In genomic region chr13:44474122-44474910, GRCh38 we compare ENCODE assay signal across 14 cellular contexts.
DNase-seq lines count a peak whose midpoint lies in the region; ATAC-seq and TF ChIP-seq lines count a peak whose summit lies in the region.
"Had no signal": no experiment of that assay in that cellular context is flagged by ENCODE, and none has a peak within 500 bp of the region (broad histone marks: within the 10 kb centered on the region; RNA-seq: fewer than 3 reads in every experiment).

No MANE protein-coding gene starts in this region.

- H3K4me1 ChIP-seq in Caco-2 = peaks cover 19% of the 10 kb centered on the region
- H3K4me1 ChIP-seq in HUES48 (ENCODE audit: control insufficient read depth, insufficient read depth, low read length) = peaks cover 12% of the 10 kb centered on the region
- no peaks in the 10 kb centered on the region for H3K4me1 ChIP-seq in mucosa of descending colon (ENCODE audit: low read depth)
- H3K4me1 ChIP-seq in hepatocyte (ENCODE audit: insufficient read depth) = no peaks in the 10 kb centered on the region

- 87% methylated on average over 4 of the region's 4 CpGs for WGBS in hepatocyte (ENCODE audit: low lambda C conversion rate, missing lambda C conversion rate)

- peak; percentile 36 to 54 for DNase-seq in Caco-2
- no peak for DNase-seq in chondrocyte (ENCODE audit: low spot score)
- no peak for DNase-seq in mucosa of descending colon
- no peak for DNase-seq in hepatocyte (ENCODE audit: low spot score)
- DNase-seq in NK-92 treated with Interleukin-12 subunit alpha and Interleukin-12 subunit beta, amount 100 ng/mL, for 24 hours (lab: John Stamatoyannopoulos, UW) = no peak
- no peak for DNase-seq in caudate nucleus (lab: John Stamatoyannopoulos, UW)
- DNase-seq: activated CD8-positive, alpha-beta memory T cell treated with anti-CD3 and anti-CD28 coated beads for 24 hours; CD8-positive, alpha-beta memory T cell; effector CD8-positive, alpha-beta T cell; NCI-H2081 had no signal

- intact Hi-C loops in Caco-2 (cut with micrococcal nuclease; ENCODE audit: unreplicated experiment) (loop anchor here (2.0 to 5.0 kb wide), 2 partner anchors 444 to 487 kb away; no protein-coding TSS in a partner anchor), mucosa of descending colon (cut with DNase I, micrococcal nuclease) (loop anchor here in 1 of 2 donors (10.0 kb wide), 1 partner anchor 570 kb away; no protein-coding TSS in a partner anchor)

- POLR2A ChIA-PET in Caco-2 (lab: Charles Lee) = interaction anchor here (1.6 kb wide), 1 partner anchor 37 kb away, joined by 7 read pairs; no protein-coding TSS in a partner anchor

- H3K79me2 ChIP-seq in hepatocyte = peaks cover 19% of the 10 kb centered on the region

- no peaks in the 10 kb centered on the region for H3K9me3 Mint-ChIP-seq in Caco-2 (ENCODE audit: unreplicated experiment)
- H3K9me3 Mint-ChIP-seq in chondrocyte (ENCODE audit: low read depth) = no peaks in the 10 kb centered on the region
- H3K9me3 Mint-ChIP-seq: activated naive CD4-positive, alpha-beta T cell treated with anti-CD3 and anti-CD28 coated beads, Interleukin-2, amount 50 U/mL, for 24 hours; CD8-positive, alpha-beta memory T cell; T-helper 2 cell treated with Interferon-gamma antibody and Interleukin-4, amounts not matched to agents 5 μg/mL and 100 μg/mL, for 36 hours had no signal

- H3K27ac Mint-ChIP-seq in Caco-2 (ENCODE audit: unreplicated experiment) (peak overlapping the region; percentile 11), chondrocyte (ENCODE audit: unreplicated experiment) (peak overlapping the region; percentile 88)
- H3K27ac Mint-ChIP-seq: activated naive CD4-positive, alpha-beta T cell treated with anti-CD3 and anti-CD28 coated beads, Interleukin-2, amount 50 U/mL, for 24 hours; T-helper 2 cell treated with Interferon-gamma antibody and Interleukin-4, amounts not matched to agents 5 μg/mL and 100 μg/mL, for 36 hours had no signal

- H3K4me3 ChIP-seq in Caco-2 (ENCODE audit: low read depth, low read length) (no peak overlapping the region), HUES48 (ENCODE audit: low read depth, low read length) (no peak overlapping the region), mucosa of descending colon (no peak overlapping the region), hepatocyte (no peak overlapping the region)

- no peaks in the 10 kb centered on the region for H4K20me1 ChIP-seq in hepatocyte (ENCODE audit: insufficient read depth, poor library complexity, severe bottlenecking)

- CTCF ChIA-PET in Caco-2 (lab: Charles Lee) = interaction anchor here (0.7 to 0.8 kb wide), 2 partner anchors 16 to 37 kb away, joined by 3 to 4 read pairs; no protein-coding TSS in a partner anchor

- H3K36me3 ChIP-seq in Caco-2 (ENCODE audit: control insufficient read depth, insufficient read depth, low read length) (no peaks in the 10 kb centered on the region), HUES48 (ENCODE audit: control insufficient read depth, insufficient read depth, low read length) (no peaks in the 10 kb centered on the region), mucosa of descending colon (ENCODE audit: low read depth) (no peaks in the 10 kb centered on the region), hepatocyte (replicated peaks; ENCODE audit: insufficient read depth, low read depth) (no peaks in the 10 kb centered on the region)

- no TSS peak for BruUV-seq in Caco-2 (replicated peaks; lab: Mats Ljungman, UMichigan)

- H3K27me3 ChIP-seq in Caco-2 (replicated peaks; ENCODE audit: control insufficient read depth, insufficient read depth, low read length) (no peaks in the 10 kb centered on the region), HUES48 (ENCODE audit: control insufficient read depth, insufficient read depth, low read length) (no peaks in the 10 kb centered on the region), hepatocyte (no peaks in the 10 kb centered on the region)

- no peak overlapping the region for H3K9ac ChIP-seq in HUES48 (ENCODE audit: low read depth, low read length)

- H3K4me2 ChIP-seq in hepatocyte = no peak overlapping the region

- H2AFZ ChIP-seq in hepatocyte = no peak overlapping the region

- ATAC-seq in mucosa of descending colon (peak; percentile 73), GM21447 (IDR thresholded peaks at IDR 0.05; ENCODE audit: unreplicated experiment) (no peak)

- H3K27ac ChIP-seq in HUES48 (ENCODE audit: low read depth, low read length) (peak overlapping the region; percentile 63), hepatocyte (no peak overlapping the region), caudate nucleus (ENCODE audit: low read depth, low read length) (no peak overlapping the region)

- no peaks in the 10 kb centered on the region for H3K27me3 Mint-ChIP-seq in Caco-2 (ENCODE audit: insufficient read depth, unreplicated experiment)
- H3K27me3 Mint-ChIP-seq in chondrocyte (ENCODE audit: low read depth) = no peaks in the 10 kb centered on the region
- H3K27me3 Mint-ChIP-seq: activated naive CD4-positive, alpha-beta T cell treated with anti-CD3 and anti-CD28 coated beads, Interleukin-2, amount 50 U/mL, for 24 hours; CD8-positive, alpha-beta memory T cell had no signal

- H3K4me1 Mint-ChIP-seq in Caco-2 (ENCODE audit: low read depth, unreplicated experiment) = peaks cover 15% of the 10 kb centered on the region
- H3K4me1 Mint-ChIP-seq in chondrocyte (ENCODE audit: low read depth) = peaks cover 44% of the 10 kb centered on the region
- H3K4me1 Mint-ChIP-seq: activated naive CD4-positive, alpha-beta T cell treated with anti-CD3 and anti-CD28 coated beads, Interleukin-2, amount 50 U/mL, for 24 hours; CD8-positive, alpha-beta memory T cell had no signal

- H3K36me3 Mint-ChIP-seq in Caco-2 (ENCODE audit: insufficient read depth, unreplicated experiment) (no peaks in the 10 kb centered on the region), chondrocyte (ENCODE audit: low read depth) (no peaks in the 10 kb centered on the region)
- H3K36me3 Mint-ChIP-seq: activated naive CD4-positive, alpha-beta T cell treated with anti-CD3 and anti-CD28 coated beads, Interleukin-2, amount 50 U/mL, for 24 hours had no signal

- H3K9me3 ChIP-seq in Caco-2 (no peaks in the 10 kb centered on the region), HUES48 (ENCODE audit: control insufficient read depth, insufficient read depth, low read length) (no peaks in the 10 kb centered on the region), mucosa of descending colon (no peaks in the 10 kb centered on the region), hepatocyte (ENCODE audit: low read depth) (no peaks in the 10 kb centered on the region)

- H3K9me2 ChIP-seq in hepatocyte (replicated peaks; ENCODE audit: insufficient read depth) = no peaks in the 10 kb centered on the region

- no peak overlapping the region for H3K4me3 Mint-ChIP-seq in Caco-2 (ENCODE audit: unreplicated experiment)
- H3K4me3 Mint-ChIP-seq in chondrocyte (ENCODE audit: unreplicated experiment) = no peak overlapping the region
- H3K4me3 Mint-ChIP-seq: activated naive CD4-positive, alpha-beta T cell treated with anti-CD3 and anti-CD28 coated beads, Interleukin-2, amount 50 U/mL, for 24 hours; CD8-positive, alpha-beta memory T cell; T-helper 2 cell treated with Interferon-gamma antibody and Interleukin-4, amounts not matched to agents 5 μg/mL and 100 μg/mL, for 36 hours had no signal

- no peak for TF ChIP-seq CTCF in Caco-2 (IDR thresholded peaks at IDR 0.05; ENCODE audit: insufficient read depth in 1 of 2, low read depth in 1 of 2, low read length in 1 of 2, severe bottlenecking in 1 of 2, unreplicated experiment in 1 of 2)
- TF ChIP-seq CTCF in chondrocyte (IDR thresholded peaks at IDR 0.05) = peak; percentile 14
- no peak for TF ChIP-seq CTCF in mucosa of descending colon (IDR thresholded peaks at IDR 0.05)
- no peak for TF ChIP-seq CTCF in hepatocyte (IDR thresholded peaks at IDR 0.05; ENCODE audit: poor library complexity)

Comparison
In these comparisons a context has a peak if more than half of its experiments do, and no peak if none do; other contexts are left out.
1. DNase-seq: peak in Caco-2 (2 of 2); none in chondrocyte (single experiment), mucosa of descending colon (0 of 3), hepatocyte (single experiment), NK-92 treated with Interleukin-12 subunit alpha and Interleukin-12 subunit beta, amount 100 ng/mL, for 24 hours (single experiment) and caudate nucleus (0 of 61).